ENCODE assay signal across 8 cellular contexts in genomic region chr10:95906675-95907453, GRCh38. TPM values are rescaled to one million over a fixed set of nuclear protein-coding genes. Genes with fewer than 3 reads are reported as not detected.
DNase-seq lines count a peak whose midpoint lies in the region; ATAC-seq and TF ChIP-seq lines count a peak whose summit lies in the region.

No MANE protein-coding gene starts in this region.

- no peak for TF ChIP-seq CTCF in lower lobe of right lung (IDR thresholded peaks at IDR 0.05)

- peak; percentile 18 for DNase-seq in DMS79 treated with DMSO at 0.1 percent for 48 hours (lab: John Stamatoyannopoulos, UW)
- DNase-seq in DMS79 (lab: John Stamatoyannopoulos, UW) = no peak
- peak; percentile 60 for DNase-seq in HEK293T (ENCODE audit: extremely low spot score)
- DNase-seq in MV-4-11 (lab: John Stamatoyannopoulos, UW) = peak; percentile 68
- DNase-seq in activated CD4-positive, alpha-beta T cell treated with anti-CD3 and anti-CD28 coated beads for 48 hours = peak; percentile 58
- peak; percentile 50 for DNase-seq in lower lobe of right lung
- peak in 2 of 3 experiments; percentile 1 to 11 for DNase-seq in stimulated activated CD4-positive, alpha-beta T cell treated with anti-CD3 and anti-CD28 coated beads, TNF-alpha, amount 100 ng/mL, for 4 hours (ENCODE audit: low read depth in 3 of 3)

- H3K4me3 ChIP-seq in ectodermal cell (ENCODE audit: insufficient read depth, low read depth, low read length) = peak overlapping the region; percentile 79
- H3K4me3 ChIP-seq in lower lobe of right lung = peak overlapping the region; percentile 78

- H3K9me3 ChIP-seq in ectodermal cell (ENCODE audit: control insufficient read depth, low read length) = no peaks in the 10 kb centered on the region
- no peaks in the 10 kb centered on the region for H3K9me3 ChIP-seq in lower lobe of right lung

- POLR2A ChIA-PET in HEK293T (lab: Yijun Ruan, JAX) = interaction anchor here (1.0 to 1.7 kb wide), 3 partner anchors 214 to 241 kb away, joined by 3 to 5 read pairs (median 5); partner anchors contain the start of genes TCTN3 and ZNF518A

- H3K27me3 ChIP-seq in ectodermal cell (ENCODE audit: control insufficient read depth, insufficient read depth, low read length, poor library complexity, severe bottlenecking) (peaks cover 3% of the 10 kb centered on the region), lower lobe of right lung (ENCODE audit: low read depth) (no peaks in the 10 kb centered on the region)

- no peak overlapping the region for H3K27ac ChIP-seq in ectodermal cell (ENCODE audit: insufficient read depth, low read depth, low read length, poor library complexity, severe bottlenecking)
- peak overlapping the region; percentile 77 for H3K27ac ChIP-seq in lower lobe of right lung

- intact Hi-C loops in lower lobe of right lung (cut with DNase I) = no loop called here

- ATAC-seq in lower lobe of right lung = peak; percentile 59 to 63

- H3K36me3 ChIP-seq in ectodermal cell (ENCODE audit: control insufficient read depth, insufficient read depth, low read length) = no peaks in the 10 kb centered on the region
- peaks cover 17% of the 10 kb centered on the region for H3K36me3 ChIP-seq in lower lobe of right lung

- H3K4me1 ChIP-seq in ectodermal cell (ENCODE audit: control insufficient read depth, insufficient read depth, low read length) (no peaks in the 10 kb centered on the region), lower lobe of right lung (peaks cover 5% of the 10 kb centered on the region)

- CTCF ChIA-PET in HEK293T (lab: Yijun Ruan, JAX) = no interaction called here

- WGBS in ectodermal cell, 2 experiments = 16 to 17% methylated on average over 21 of the region's 22 CpGs

TF ChIP-seq in HEK293T, 16 proteins besides CTCF, POLR2A, EP300 and RAD21:
- TF ChIP-seq LEF1 (IDR thresholded peaks at IDR 0.05; ENCODE audit: borderline replicate concordance) = no peak
- TF ChIP-seq CTBP1 (IDR thresholded peaks at IDR 0.05; ENCODE audit: borderline replicate concordance) = no peak
- TF ChIP-seq PKNOX1 (IDR thresholded peaks at IDR 0.05) = peak; percentile 37; the same call in 1 of the 2 replicates
- TF ChIP-seq FOXM1 (IDR thresholded peaks at IDR 0.05; ENCODE audit: borderline replicate concordance) = no peak
- no peak for TF ChIP-seq ZNF384 (IDR thresholded peaks at IDR 0.05)
TF ChIP-seq in HEK293T: peak in this region for 1.

RNA-seq across cellular contexts. Expression of gene CC2D2B, which starts 0.9 kb away (rescaled TPM):
- polyA plus RNA-seq in ectodermal cell (2013, experiment 1 of 4) = 1.3 TPM
- polyA plus RNA-seq in ectodermal cell (2013, experiment 2 of 4) = 0.59 TPM
- 0.27 TPM for polyA plus RNA-seq in ectodermal cell (2013, experiment 3 of 4)
- polyA plus RNA-seq in ectodermal cell (2013, experiment 4 of 4) = 0.53 TPM
- total RNA-seq in lower lobe of right lung = 1.6 TPM
